1 cellular context compared by ENCODE assay signal in genomic region chr21:39463308-39463707, GRCh38.
TF ChIP-seq lines count a peak whose summit lies in the region.

No MANE protein-coding gene starts in this region.

TF ChIP-seq in GM12878, 131 proteins besides CTCF, POLR2A, EP300 and RAD21 (continued from another document):
- TF ChIP-seq ZNF24 (IDR thresholded peaks at IDR 0.05) (no peak), SPI1 (IDR thresholded peaks at IDR 0.05; ENCODE audit: borderline replicate concordance, insufficient read depth, low read depth, low read length) (peak; percentile 32; the same call in 1 of the 2 replicates), RB1 (IDR thresholded peaks at IDR 0.05; ENCODE audit: borderline replicate concordance) (no peak)
TF ChIP-seq in GM12878: peak in this region for 1.
